In the genomic region with DNA sequence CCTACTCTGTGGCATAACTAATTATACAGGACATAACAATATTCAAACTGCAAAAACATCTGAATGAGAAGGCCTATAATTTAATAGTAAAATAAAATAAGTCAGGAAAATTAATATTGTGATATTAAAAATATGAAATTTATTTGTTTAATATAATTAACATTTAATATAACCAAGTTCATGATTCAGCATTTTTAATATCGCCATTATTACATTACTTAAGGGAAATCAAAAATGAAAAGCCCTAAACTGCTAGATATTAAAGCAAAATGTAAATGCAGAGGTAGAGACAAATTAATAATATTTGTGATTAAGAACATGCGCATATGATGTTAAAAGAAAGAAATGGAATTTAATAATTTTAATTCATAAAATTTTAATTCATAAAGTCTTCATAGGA, we compare ENCODE assay signal across 21 cellular contexts.
"Had no signal": no experiment of that assay in that cellular context is flagged by ENCODE, and none has a peak within 500 bp of the region (broad histone marks: within the 10 kb centered on the region; RNA-seq: fewer than 3 reads in every experiment).

No MANE protein-coding gene starts in this region.

- FAIRE-seq: HTR-8/SVneo had no signal

- H3K27ac ChIP-seq: HL-60, KMS-11, RWPE1 had no signal

- ATAC-seq: Panc1, PC-3 had no signal

- DNase-seq: Kasumi-1, MM.1S, NCI-H1092 treated with DMSO at 0.1 percent for 48 hours, NCI-H1436, NCI-H187, NCI-H2029, NCI-H2081 treated with DMSO at 0.1 percent for 48 hours, NCI-H2171, NCI-H226, NCI-H446, NCI-H510A, NCI-H524 treated with DMSO at 0.1 percent for 48 hours, NCI-H774, PC-3, SHP77, SK-N-SH had no signal

- H3K9me3 ChIP-seq: SK-N-SH had no signal
